18 cellular contexts compared by ENCODE assay signal in the genomic region with DNA sequence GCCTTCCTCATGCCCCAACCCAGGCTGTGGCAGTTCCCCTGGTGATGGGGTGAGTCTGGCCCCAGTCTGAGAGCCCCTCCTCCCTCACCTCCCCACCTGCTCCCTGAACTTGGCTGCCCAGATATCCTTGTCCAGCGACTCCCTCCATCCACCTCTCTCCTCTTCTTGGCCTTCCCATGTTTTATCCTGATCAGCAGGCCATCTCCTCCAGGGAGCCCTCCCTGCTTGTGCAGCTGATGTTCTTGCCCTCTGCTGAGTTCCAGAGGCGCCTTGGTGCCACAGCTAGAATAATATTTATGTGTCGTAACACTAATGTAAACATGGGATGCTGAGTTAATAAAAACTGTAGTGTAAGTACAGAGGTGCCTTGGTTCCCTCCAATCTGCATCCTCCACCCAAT. TPM values are rescaled to one million over a fixed set of nuclear protein-coding genes. Genes with fewer than 3 reads are reported as not detected.
DNase-seq lines count a peak whose midpoint lies in the region; ATAC-seq, FAIRE-seq and TF ChIP-seq lines count a peak whose summit lies in the region.
"Had no signal": no experiment of that assay in that cellular context is flagged by ENCODE, and none has a peak within 500 bp of the region (broad histone marks: within the 10 kb centered on the region; RNA-seq: fewer than 3 reads in every experiment).

No MANE protein-coding gene starts in this region.

- H3K4me1 Mint-ChIP-seq in neural crest cell: peaks cover 17% of the 10 kb centered on the region
- H3K4me1 Mint-ChIP-seq in Caco-2 (ENCODE audit: low read depth, unreplicated experiment): peaks cover 12% of the 10 kb centered on the region

- H3K79me2 ChIP-seq in HepG2 (ENCODE audit: insufficient read depth, low read length): no peaks in the 10 kb centered on the region

- no peaks in the 10 kb centered on the region for H3K9me3 ChIP-seq in HepG2 (ENCODE audit: low read length)
- H3K9me3 ChIP-seq in right lobe of liver: no peaks in the 10 kb centered on the region
- H3K9me3 ChIP-seq in Caco-2: no peaks in the 10 kb centered on the region
- H3K9me3 ChIP-seq: HAP-1 had no signal

- H3K9ac ChIP-seq in HepG2 (ENCODE audit: insufficient read depth, low read depth, low read length): no peak overlapping the region

- peak overlapping the region; percentile 78 for H3K27ac Mint-ChIP-seq in neural crest cell (ENCODE audit: unreplicated experiment)
- no peak overlapping the region for H3K27ac Mint-ChIP-seq in Caco-2 (ENCODE audit: unreplicated experiment)
- H3K27ac Mint-ChIP-seq: HFFc6 had no signal

- H3K36me3 Mint-ChIP-seq in neural crest cell (ENCODE audit: low read depth): no peaks in the 10 kb centered on the region
- H3K36me3 Mint-ChIP-seq in Caco-2 (ENCODE audit: insufficient read depth, unreplicated experiment): peaks cover 12% of the 10 kb centered on the region
- H3K36me3 Mint-ChIP-seq: CD8-positive, alpha-beta memory T cell had no signal

- TF ChIP-seq CTCF in HepG2 (CRISPR knock-in tag; IDR thresholded peaks at IDR 0.05) (no peak), right lobe of liver (IDR thresholded peaks at IDR 0.05) (no peak), VCaP (conservative IDR thresholded peaks at IDR 0.05) (no peak), neural crest cell (conservative IDR thresholded peaks at IDR 0.05) (no peak), Caco-2 (IDR thresholded peaks at IDR 0.05; ENCODE audit: insufficient read depth in 1 of 2, low read depth in 1 of 2, low read length in 1 of 2, severe bottlenecking in 1 of 2, unreplicated experiment in 1 of 2) (no peak)

- BruUV-seq in HepG2 (replicated peaks; lab: Mats Ljungman, UMichigan) (no TSS peak), Caco-2 (replicated peaks; lab: Mats Ljungman, UMichigan) (no TSS peak)

- TF ChIP-seq RAD21 in HepG2 (CRISPR knock-in tag; IDR thresholded peaks at IDR 0.05): no peak

- WGBS in HepG2 (ENCODE audit: low lambda C conversion rate): 20% methylated on average over 3 of the region's 3 CpGs
- 59% methylated on average over 2 of the region's 3 CpGs for WGBS in right lobe of liver (ENCODE audit: insufficient coverage, low coverage, low lambda C conversion rate, missing lambda C conversion rate)

- POLR2A ChIA-PET in HepG2 (lab: Yijun Ruan, JAX): no interaction called here
- POLR2A ChIA-PET in Caco-2 (lab: Charles Lee): interaction anchor here (0.6 kb wide), 1 partner anchor 241 kb away, joined by 3 read pairs; no protein-coding TSS in a partner anchor

- DNase-seq in HepG2 (ENCODE audit: low spot score) (no peak), right lobe of liver (no peak), neural crest cell (ENCODE audit: low read depth, low spot score) (no peak), NCI-H1048 (lab: John Stamatoyannopoulos, UW) (no peak), Caco-2 (no peak)
- DNase-seq in activated CD4-positive, CD25-positive, alpha-beta regulatory T cell (lab: John Stamatoyannopoulos, UW): no peak
- DNase-seq: CD8-positive, alpha-beta memory T cell; DMS79; GOT3; HFFc6 had no signal

- FAIRE-seq in HepG2 (lab: Jason Lieb, UNC): no peak
- FAIRE-seq: GM12878, GM18507 had no signal

- TF ChIP-seq EP300 in HepG2 (IDR thresholded peaks at IDR 0.05; ENCODE audit: low read depth in 2 of 2, low read length in 2 of 2): no peak
- TF ChIP-seq EP300 in HepG2 (CRISPR knock-in tag; IDR thresholded peaks at IDR 0.05; ENCODE audit: borderline replicate concordance): no peak

- ATAC-seq in HepG2: no peak
- ATAC-seq in right lobe of liver: no peak
- ATAC-seq: GM12878 had no signal

- intact Hi-C loops in HepG2 (cut with micrococcal nuclease; ENCODE audit: unreplicated experiment): no loop called here
- intact Hi-C loops in right lobe of liver (cut with DNase I): no loop called here
- intact Hi-C loops in Caco-2 (cut with micrococcal nuclease; ENCODE audit: unreplicated experiment): no loop called here

- H3K4me3 ChIP-seq in HepG2 (replicated peaks in 1 of 3; ENCODE audit: insufficient read depth in 1 of 3, low read depth in 2 of 3, low read length in 3 of 3) (no peak overlapping the region), right lobe of liver (no peak overlapping the region), Caco-2 (ENCODE audit: low read depth, low read length) (no peak overlapping the region)
- H3K4me3 ChIP-seq: GM12878, HAP-1 had no signal

- H3K4me3 Mint-ChIP-seq in neural crest cell (no peak overlapping the region), Caco-2 (ENCODE audit: unreplicated experiment) (no peak overlapping the region)
- H3K4me3 Mint-ChIP-seq: CD8-positive, alpha-beta memory T cell; HFFc6 had no signal

- no peak overlapping the region for H3K4me2 ChIP-seq in HepG2 (ENCODE audit: low read depth, low read length)

- no peaks in the 10 kb centered on the region for H4K20me1 ChIP-seq in HepG2 (ENCODE audit: insufficient read depth, low read length)

- no peaks in the 10 kb centered on the region for H3K36me3 ChIP-seq in HepG2 (replicated peaks in 1 of 2; ENCODE audit: control insufficient read depth in 1 of 2, insufficient read depth in 2 of 2, low read length in 2 of 2)
- H3K36me3 ChIP-seq in right lobe of liver: no peaks in the 10 kb centered on the region
- no peaks in the 10 kb centered on the region; the same call in 1 of the 2 replicates for H3K36me3 ChIP-seq in Caco-2 (ENCODE audit: control insufficient read depth, insufficient read depth, low read length)
- H3K36me3 ChIP-seq: HAP-1 had no signal

- no peaks in the 10 kb centered on the region for H3K27me3 Mint-ChIP-seq in neural crest cell (ENCODE audit: low read depth)
- H3K27me3 Mint-ChIP-seq in Caco-2 (ENCODE audit: insufficient read depth, unreplicated experiment): no peaks in the 10 kb centered on the region

- no peaks in the 10 kb centered on the region; a peak in 2 of 5 replicates for H3K27me3 ChIP-seq in HepG2 (ENCODE audit: control insufficient read depth in 1 of 2, insufficient read depth in 2 of 2, low read length in 2 of 2)
- H3K27me3 ChIP-seq in right lobe of liver: no peaks in the 10 kb centered on the region
- H3K27me3 ChIP-seq in Caco-2 (replicated peaks; ENCODE audit: control insufficient read depth, insufficient read depth, low read length): no peaks in the 10 kb centered on the region

- H3K27ac ChIP-seq in HepG2 (ENCODE audit: extremely low read length, insufficient read depth, low read length) (no peak overlapping the region), right lobe of liver (no peak overlapping the region), VCaP (peak overlapping the region; percentile 76; the same call in 1 of the 2 replicates)

- no peak for TF ChIP-seq POLR2A in HepG2 (IDR thresholded peaks at IDR 0.05; ENCODE audit: insufficient read depth in 1 of 2, low read depth in 2 of 2, low read length in 2 of 2)
- no peak for TF ChIP-seq POLR2A in right lobe of liver (IDR thresholded peaks at IDR 0.05)

- CTCF ChIA-PET in HepG2 (lab: Yijun Ruan, JAX; ENCODE audit: low intra/inter-chr PET ratio, low total read pairs) (no interaction called here), Caco-2 (lab: Charles Lee) (interaction anchor here (0.6 kb wide), 1 partner anchor 771 kb away, joined by 6 read pairs; no protein-coding TSS in a partner anchor)

- peaks cover 36% of the 10 kb centered on the region for H3K4me1 ChIP-seq in HepG2 (ENCODE audit: insufficient read depth, low read length)
- peaks cover 0 to 38% (median 7%) of the 10 kb centered on the region in 4 donors for H3K4me1 ChIP-seq in right lobe of liver
- H3K4me1 ChIP-seq in Caco-2: peaks cover 15% of the 10 kb centered on the region
- H3K4me1 ChIP-seq: HAP-1 had no signal

- no peak overlapping the region for H2AFZ ChIP-seq in HepG2 (ENCODE audit: low read length)

- in situ Hi-C loops in HepG2 (cut with HindIII; ENCODE audit: extremely low pct_ligation_motif_present, low pct_unique_long_range_greater_than_20kb): no loop called here

- H3K9me3 Mint-ChIP-seq in neural crest cell (no peaks in the 10 kb centered on the region), Caco-2 (ENCODE audit: unreplicated experiment) (no peaks in the 10 kb centered on the region)
- H3K9me3 Mint-ChIP-seq: CD8-positive, alpha-beta memory T cell; HFFc6 had no signal

RNA-seq across cellular contexts. Expression of a gene that starts 10.4 kb away (rescaled TPM):
- total RNA-seq in HepG2 (2016; rRNA removed; fragmentation: Illumina TruSeq; extraction: Trizol): 0.11 and 0.44 TPM in 2 replicates
- total RNA-seq in HepG2 (2016; cell fraction: cytosol; rRNA removed; fragmentation: Illumina TruSeq; extraction: Trizol; ENCODE audit: low read depth): 0.18 and 0.40 TPM in 2 replicates
- total RNA-seq in HepG2 (2016; cell fraction: insoluble cytoplasmic fraction; rRNA removed; fragmentation: Illumina TruSeq; extraction: Trizol): 0.28 and 0.52 TPM in 2 replicates
- 0.17 TPM in 1 of 2 replicates, not detected in the other for total RNA-seq in HepG2 (2016; cell fraction: membrane; rRNA removed; fragmentation: Illumina TruSeq; extraction: Trizol)
- 0.53 TPM in 2 replicates for total RNA-seq in HepG2 (2016; cell fraction: nucleus; rRNA removed; fragmentation: Illumina TruSeq; extraction: Trizol)
- 0.18 and 0.48 TPM in 2 replicates for polyA plus RNA-seq in HepG2 (2011; rRNA removed)
- 0.16 and 0.22 TPM in 2 replicates for polyA plus RNA-seq in HepG2 (2011; cell fraction: cytosol; rRNA removed)
- 0.63 and 0.76 TPM in 2 replicates for polyA plus RNA-seq in HepG2 (2011; cell fraction: nucleus; rRNA removed)
- polyA plus RNA-seq in HepG2 (2012): 0.13 TPM in 1 of 2 replicates, not detected in the other
- polyA plus RNA-seq in HepG2 (2016; cell fraction: cytosol; fragmentation: Illumina TruSeq; extraction: Trizol; ENCODE audit: low read depth): 0.20 and 0.21 TPM in 2 replicates
- polyA plus RNA-seq in HepG2 (2016; cell fraction: insoluble cytoplasmic fraction; fragmentation: Illumina TruSeq; extraction: Trizol; ENCODE audit: low read depth): 0.20 and 0.22 TPM in 2 replicates
- 0.86 TPM in 1 of 2 replicates, not detected in the other for polyA plus RNA-seq in HepG2 (2016; cell fraction: membrane; fragmentation: Illumina TruSeq; extraction: Trizol; ENCODE audit: low read depth)
- 0.40 and 0.75 TPM in 2 replicates for polyA plus RNA-seq in HepG2 (2016; cell fraction: nucleus; fragmentation: Illumina TruSeq; extraction: Trizol; ENCODE audit: insufficient read depth, low read depth)
- 0.18 TPM in 1 of 2 replicates, not detected in the other for polyA minus RNA-seq in HepG2 (2011; rRNA and poly(A)+ RNA removed; ENCODE audit: low replicate concordance)
- 0.30 TPM in 1 of 2 replicates, not detected in the other for polyA minus RNA-seq in HepG2 (2011; cell fraction: cytosol; rRNA and poly(A)+ RNA removed)
- polyA minus RNA-seq in HepG2 (2011; cell fraction: nucleus; rRNA and poly(A)+ RNA removed): 0.62 TPM in 1 of 2 replicates, not detected in the other
- total RNA-seq in right lobe of liver: 10 to 100 TPM in 3 of 6 experiments, 1 to 10 TPM in 3; 4.8 to 28.0 (median 9.7) TPM
- total RNA-seq in neural crest cell: 0.72 and 0.89 TPM in 2 replicates
- 0.44 and 0.45 TPM in 2 replicates for total RNA-seq in Caco-2 (2022)
- total RNA-seq: A673; CD8-positive, alpha-beta memory T cell; GM12878; HT1080 had no signal
- polyA plus RNA-seq: CD8-positive, alpha-beta memory T cell had no signal

RNA-seq across cellular contexts. Expression of a gene that starts 31.8 kb away (rescaled TPM):
- total RNA-seq in HepG2 (2016; rRNA removed; fragmentation: Illumina TruSeq; extraction: Trizol) (17.9 and 45.2 TPM in 2 replicates), right lobe of liver (10 to 100 TPM; 17.8 to 28.0 (median 21.8) TPM), neural crest cell (63.6 and 71.1 TPM in 2 replicates), Caco-2 (2022) (52.9 and 53.2 TPM in 2 replicates)
- total RNA-seq in HepG2 (2016; cell fraction: cytosol; rRNA removed; fragmentation: Illumina TruSeq; extraction: Trizol; ENCODE audit: low read depth): 14.2 and 15.8 TPM in 2 replicates
- 16.3 and 48.1 TPM in 2 replicates for total RNA-seq in HepG2 (2016; cell fraction: insoluble cytoplasmic fraction; rRNA removed; fragmentation: Illumina TruSeq; extraction: Trizol)
- total RNA-seq in HepG2 (2016; cell fraction: membrane; rRNA removed; fragmentation: Illumina TruSeq; extraction: Trizol): 19.9 and 22.2 TPM in 2 replicates
- total RNA-seq in HepG2 (2016; cell fraction: nucleus; rRNA removed; fragmentation: Illumina TruSeq; extraction: Trizol): 44.0 and 55.5 TPM in 2 replicates
- polyA plus RNA-seq in HepG2 (2011; rRNA removed): 62.9 and 76.2 TPM in 2 replicates
- 45.0 and 49.7 TPM in 2 replicates for polyA plus RNA-seq in HepG2 (2011; cell fraction: cytosol; rRNA removed)
- 115 and 140 TPM in 2 replicates for polyA plus RNA-seq in HepG2 (2011; cell fraction: nucleus; rRNA removed)
- 46.9 and 65.3 TPM in 2 replicates for polyA plus RNA-seq in HepG2 (2012)
- polyA plus RNA-seq in HepG2 (2016; cell fraction: cytosol; fragmentation: Illumina TruSeq; extraction: Trizol; ENCODE audit: low read depth): 6.6 and 7.4 TPM in 2 replicates
- 14.0 and 18.6 TPM in 2 replicates for polyA plus RNA-seq in HepG2 (2016; cell fraction: insoluble cytoplasmic fraction; fragmentation: Illumina TruSeq; extraction: Trizol; ENCODE audit: low read depth)
- 12.6 and 12.8 TPM in 2 replicates for polyA plus RNA-seq in HepG2 (2016; cell fraction: membrane; fragmentation: Illumina TruSeq; extraction: Trizol; ENCODE audit: low read depth)
- polyA plus RNA-seq in HepG2 (2016; cell fraction: nucleus; fragmentation: Illumina TruSeq; extraction: Trizol; ENCODE audit: insufficient read depth, low read depth): 87.5 and 97.1 TPM in 2 replicates
- 43.4 and 90.0 TPM in 2 replicates for polyA minus RNA-seq in HepG2 (2011; rRNA and poly(A)+ RNA removed; ENCODE audit: low replicate concordance)
- polyA minus RNA-seq in HepG2 (2011; cell fraction: cytosol; rRNA and poly(A)+ RNA removed): 30.7 and 35.8 TPM in 2 replicates
- polyA minus RNA-seq in HepG2 (2011; cell fraction: nucleus; rRNA and poly(A)+ RNA removed): 80.9 and 103 TPM in 2 replicates

RNA-seq across cellular contexts. Expression of a gene that starts 45.6 kb away (rescaled TPM):
- total RNA-seq in HepG2 (2016; rRNA removed; fragmentation: Illumina TruSeq; extraction: Trizol): 238 and 273 TPM in 2 replicates
- total RNA-seq in HepG2 (2016; cell fraction: cytosol; rRNA removed; fragmentation: Illumina TruSeq; extraction: Trizol; ENCODE audit: low read depth): 120 and 154 TPM in 2 replicates
- 223 and 303 TPM in 2 replicates for total RNA-seq in HepG2 (2016; cell fraction: insoluble cytoplasmic fraction; rRNA removed; fragmentation: Illumina TruSeq; extraction: Trizol)
- 160 and 207 TPM in 2 replicates for total RNA-seq in HepG2 (2016; cell fraction: membrane; rRNA removed; fragmentation: Illumina TruSeq; extraction: Trizol)
- 53.9 and 66.5 TPM in 2 replicates for total RNA-seq in HepG2 (2016; cell fraction: nucleus; rRNA removed; fragmentation: Illumina TruSeq; extraction: Trizol)
- 82.4 and 83.3 TPM in 2 replicates for polyA plus RNA-seq in HepG2 (2011; rRNA removed)
- polyA plus RNA-seq in HepG2 (2011; cell fraction: cytosol; rRNA removed): 43.2 and 56.5 TPM in 2 replicates
- polyA plus RNA-seq in HepG2 (2011; cell fraction: nucleus; rRNA removed): 25.4 and 25.6 TPM in 2 replicates
- polyA plus RNA-seq in HepG2 (2012): 134 and 138 TPM in 2 replicates
- polyA plus RNA-seq in HepG2 (2016; cell fraction: cytosol; fragmentation: Illumina TruSeq; extraction: Trizol; ENCODE audit: low read depth): 161 and 200 TPM in 2 replicates
- polyA plus RNA-seq in HepG2 (2016; cell fraction: insoluble cytoplasmic fraction; fragmentation: Illumina TruSeq; extraction: Trizol; ENCODE audit: low read depth): 261 and 288 TPM in 2 replicates
- polyA plus RNA-seq in HepG2 (2016; cell fraction: membrane; fragmentation: Illumina TruSeq; extraction: Trizol; ENCODE audit: low read depth): 151 and 202 TPM in 2 replicates
- 129 and 150 TPM in 2 replicates for polyA plus RNA-seq in HepG2 (2016; cell fraction: nucleus; fragmentation: Illumina TruSeq; extraction: Trizol; ENCODE audit: insufficient read depth, low read depth)
- 13.1 and 30.2 TPM in 2 replicates for polyA minus RNA-seq in HepG2 (2011; rRNA and poly(A)+ RNA removed; ENCODE audit: low replicate concordance)
- 12.8 and 21.1 TPM in 2 replicates for polyA minus RNA-seq in HepG2 (2011; cell fraction: cytosol; rRNA and poly(A)+ RNA removed)
- 17.4 and 19.8 TPM in 2 replicates for polyA minus RNA-seq in HepG2 (2011; cell fraction: nucleus; rRNA and poly(A)+ RNA removed)
- total RNA-seq in right lobe of liver: 10 to 100 TPM; 23.7 to 38.4 (median 31.5) TPM
- 114 and 116 TPM in 2 replicates for total RNA-seq in neural crest cell
- total RNA-seq in Caco-2 (2022): 115 and 122 TPM in 2 replicates

RNA-seq across cellular contexts. Expression of a gene that starts 46.7 kb away (rescaled TPM):
- total RNA-seq in HepG2 (2016; rRNA removed; fragmentation: Illumina TruSeq; extraction: Trizol) (not detected in 2 replicates), right lobe of liver (not detected), neural crest cell (not detected in 2 replicates), Caco-2 (2022) (not detected in 2 replicates)
- total RNA-seq in HepG2 (2016; cell fraction: cytosol; rRNA removed; fragmentation: Illumina TruSeq; extraction: Trizol; ENCODE audit: low read depth): not detected in 2 replicates
- total RNA-seq in HepG2 (2016; cell fraction: insoluble cytoplasmic fraction; rRNA removed; fragmentation: Illumina TruSeq; extraction: Trizol): not detected in 2 replicates
- total RNA-seq in HepG2 (2016; cell fraction: membrane; rRNA removed; fragmentation: Illumina TruSeq; extraction: Trizol): not detected in 2 replicates
- not detected in 2 replicates for total RNA-seq in HepG2 (2016; cell fraction: nucleus; rRNA removed; fragmentation: Illumina TruSeq; extraction: Trizol)
- polyA plus RNA-seq in HepG2 (2011; rRNA removed): not detected in 2 replicates
- polyA plus RNA-seq in HepG2 (2011; cell fraction: cytosol; rRNA removed): not detected in 2 replicates
- not detected in 2 replicates for polyA plus RNA-seq in HepG2 (2011; cell fraction: nucleus; rRNA removed)
- not detected in 2 replicates for polyA plus RNA-seq in HepG2 (2012)
- not detected in 2 replicates for polyA plus RNA-seq in HepG2 (2016; cell fraction: cytosol; fragmentation: Illumina TruSeq; extraction: Trizol; ENCODE audit: low read depth)
- polyA plus RNA-seq in HepG2 (2016; cell fraction: insoluble cytoplasmic fraction; fragmentation: Illumina TruSeq; extraction: Trizol; ENCODE audit: low read depth): not detected in 2 replicates
- not detected in 2 replicates for polyA plus RNA-seq in HepG2 (2016; cell fraction: membrane; fragmentation: Illumina TruSeq; extraction: Trizol; ENCODE audit: low read depth)
- polyA plus RNA-seq in HepG2 (2016; cell fraction: nucleus; fragmentation: Illumina TruSeq; extraction: Trizol; ENCODE audit: insufficient read depth, low read depth): not detected in 2 replicates
- not detected in 2 replicates for polyA minus RNA-seq in HepG2 (2011; rRNA and poly(A)+ RNA removed; ENCODE audit: low replicate concordance)
- polyA minus RNA-seq in HepG2 (2011; cell fraction: cytosol; rRNA and poly(A)+ RNA removed): not detected in 2 replicates
- polyA minus RNA-seq in HepG2 (2011; cell fraction: nucleus; rRNA and poly(A)+ RNA removed): not detected in 2 replicates
- total RNA-seq: A673; CD8-positive, alpha-beta memory T cell; G401; GM12878; HFFc6; HT1080 had no signal
- polyA plus RNA-seq: BJ; CD8-positive, alpha-beta memory T cell; GM12878 had no signal
